Comparison of ENCODE assay signal across 7 cellular contexts in the genomic region with DNA sequence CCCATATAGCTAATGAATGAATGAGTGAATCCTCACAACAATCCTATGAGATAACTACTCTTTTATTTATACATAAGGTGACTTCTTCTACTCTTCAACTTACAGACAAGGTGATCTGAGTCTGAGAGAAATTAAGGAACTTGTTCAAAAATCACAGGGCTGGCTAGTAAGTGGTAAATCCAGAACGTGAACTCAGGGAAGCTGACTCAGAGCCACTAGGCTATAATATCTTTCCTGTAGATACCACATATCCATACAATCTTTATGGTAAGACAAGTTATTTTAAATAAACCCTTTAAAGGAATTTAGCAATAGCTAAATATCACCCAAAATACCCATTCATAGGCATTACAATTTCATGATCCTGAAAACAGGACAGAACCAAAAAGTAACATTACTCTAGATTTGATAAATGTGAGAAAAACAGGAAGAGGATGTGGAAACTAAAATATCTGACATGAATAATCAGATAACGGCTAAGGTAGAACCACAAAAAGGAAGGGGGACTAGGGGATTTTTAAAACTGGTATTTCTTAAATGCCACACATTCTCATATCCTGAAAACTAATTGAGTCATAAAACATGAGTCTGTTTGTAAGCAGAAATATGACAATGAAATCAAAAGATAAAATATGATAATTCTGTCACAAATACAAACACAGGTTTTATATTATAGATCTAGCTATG.
A peak's percentile ranks its signal among the peaks of the same experiment; 100 is the strongest.
DNase-seq lines count a peak whose midpoint lies in the region; ATAC-seq and TF ChIP-seq lines count a peak whose summit lies in the region.
"Not testable (repeated sequence)": the region's sequence is repeated elsewhere in the genome, so short reads cannot be mapped to it uniquely, and the experiment has no call there.

No MANE protein-coding gene starts in this region.

- H3K4me1 ChIP-seq in IMR-90 (ENCODE audit: control insufficient read depth, insufficient read depth, low read length); SK-N-SH (ENCODE audit: control insufficient read depth in 1 of 2, insufficient read depth in 2 of 2, low read depth in 1 of 2, low read length in 1 of 2); foreskin keratinocyte: not testable (repeated sequence)

- not testable (repeated sequence) for H3K79me2 ChIP-seq in SK-N-SH (ENCODE audit: insufficient read depth)

- not testable (repeated sequence) for H2AK9ac ChIP-seq in IMR-90 (replicated peaks; ENCODE audit: low read depth, low read length, poor library complexity)

- H3K4me3 ChIP-seq in IMR-90 (ENCODE audit: insufficient read depth, low read depth, low read length); SK-N-SH (ENCODE audit: low read depth in 2 of 2, low read length in 1 of 2): not testable (repeated sequence)

- H3K4ac ChIP-seq in IMR-90 (ENCODE audit: low read depth, low read length) = not testable (repeated sequence)

- H3K9me3 ChIP-seq in IMR-90 (ENCODE audit: control insufficient read depth, insufficient read depth, low read length); SK-N-SH: not testable (repeated sequence)

- H3K36me3 Mint-ChIP-seq in activated naive CD4-positive, alpha-beta T cell treated with anti-CD3 and anti-CD28 coated beads, Interleukin-2, amount 50 U/mL, for 72 hours = not testable (repeated sequence)

- peak overlapping the region; percentile 3; the same call in 1 of the 2 replicates for H2BK120ac ChIP-seq in IMR-90 (ENCODE audit: low read depth, low read length)

- POLR2A ChIA-PET in IMR-90 (lab: Charles Lee; ENCODE audit: unreplicated experiment); SK-N-SH (lab: Yijun Ruan, JAX): not testable (repeated sequence)

- not testable (repeated sequence) for H3K36me3 ChIP-seq in IMR-90 (ENCODE audit: control insufficient read depth, insufficient read depth, low read length); SK-N-SH (replicated peaks in 1 of 2; ENCODE audit: control insufficient read depth in 1 of 2, insufficient read depth in 2 of 2, low read length in 1 of 2)

- WGBS in IMR-90 (ENCODE audit: extremely low coverage in 2 of 2, insufficient read length in 1 of 2), 2 experiments = no CpG with 5 or more reads among the region's 2 CpGs
- WGBS in SK-N-SH (ENCODE audit: low lambda C conversion rate) = 14% methylated on average over 2 of the region's 2 CpGs

- peak; percentile 89 for ATAC-seq in GM18511 (IDR thresholded peaks at IDR 0.05; ENCODE audit: unreplicated experiment)
- peak; percentile 63 for ATAC-seq in GM21423 (IDR thresholded peaks at IDR 0.05; ENCODE audit: unreplicated experiment)
- ATAC-seq in HG02981 (IDR thresholded peaks at IDR 0.05; ENCODE audit: unreplicated experiment) = peak; percentile 59
- not testable (repeated sequence) for ATAC-seq in IMR-90 (ENCODE audit: low read depth)
- ATAC-seq in activated naive CD4-positive, alpha-beta T cell treated with anti-CD3 and anti-CD28 coated beads, Interleukin-2, amount 50 U/mL, for 72 hours = peak; percentile 83 to 89
- ATAC-seq in foreskin keratinocyte = peak; percentile 49

- H3K27me3 ChIP-seq in IMR-90 (ENCODE audit: control insufficient read depth, insufficient read depth, low read length); SK-N-SH (ENCODE audit: insufficient read depth); foreskin keratinocyte: not testable (repeated sequence)

- H3K79me1 ChIP-seq in IMR-90 (ENCODE audit: low read depth in 1 of 2, low read length in 2 of 2) = not testable (repeated sequence)

- not testable (repeated sequence) for H3K23ac ChIP-seq in IMR-90 (ENCODE audit: low read depth, low read length)

- not testable (repeated sequence) for H2BK20ac ChIP-seq in IMR-90 (ENCODE audit: low read depth, low read length)

- H3K9me1 ChIP-seq in IMR-90 (ENCODE audit: insufficient read depth, low read length) = not testable (repeated sequence)

- TF ChIP-seq RAD21 in IMR-90 (IDR thresholded peaks at IDR 0.05; ENCODE audit: low read length); SK-N-SH (IDR thresholded peaks at IDR 0.05; ENCODE audit: low read length): not testable (repeated sequence)

- H2AFZ ChIP-seq in IMR-90 (replicated peaks; ENCODE audit: low read length, poor library complexity); SK-N-SH (ENCODE audit: low read depth): not testable (repeated sequence)

- H3K27ac Mint-ChIP-seq in activated naive CD4-positive, alpha-beta T cell treated with anti-CD3 and anti-CD28 coated beads, Interleukin-2, amount 50 U/mL, for 72 hours = peak overlapping the region; percentile 59 to 88

- not testable (repeated sequence) for H3K27ac ChIP-seq in IMR-90 (ENCODE audit: insufficient read depth, low read length)
- H3K27ac ChIP-seq in SK-N-SH (ENCODE audit: low read depth in 2 of 2, low read length in 1 of 2) (peak overlapping the region in 1 of 2 experiments; percentile 97; a peak in 2 of 4 replicates), foreskin keratinocyte (peak overlapping the region; percentile 95)

- intact Hi-C loops in IMR-90 (cut with micrococcal nuclease) = not testable (repeated sequence)

- DNase-seq in IMR-90; SK-N-SH; activated naive CD4-positive, alpha-beta T cell treated with anti-CD3 and anti-CD28 coated beads, Interleukin-2, amount 50 U/mL, for 72 hours (ENCODE audit: low spot score in 2 of 2): not testable (repeated sequence)
- DNase-seq in foreskin keratinocyte = peak; percentile 19 to 40

- H3K14ac ChIP-seq in IMR-90 (replicated peaks; ENCODE audit: low read depth, low read length) = not testable (repeated sequence)

- not testable (repeated sequence) for BruUV-seq in IMR-90 (replicated peaks; lab: Mats Ljungman, UMichigan)

- in situ Hi-C loops in IMR-90 (cut with MboI; ENCODE audit: low sequenced_read_pairs) = not testable (repeated sequence)

- H3K56ac ChIP-seq in IMR-90 (ENCODE audit: extremely low read depth, insufficient read depth, low read length) = not testable (repeated sequence)

- H4K20me1 ChIP-seq in IMR-90 (ENCODE audit: insufficient read depth, low read length); SK-N-SH (ENCODE audit: insufficient read depth): not testable (repeated sequence)

- CTCF ChIA-PET in IMR-90 (lab: Yijun Ruan, JAX); SK-N-SH (lab: Yijun Ruan, JAX): not testable (repeated sequence)

- H3K18ac ChIP-seq in IMR-90 (ENCODE audit: low read depth, low read length) = not testable (repeated sequence)

- not testable (repeated sequence) for H3K9me2 ChIP-seq in SK-N-SH

- H3F3A ChIP-seq in SK-N-SH (replicated peaks; ENCODE audit: insufficient read depth) = not testable (repeated sequence)

- H4K5ac ChIP-seq in IMR-90 (ENCODE audit: low read depth, low read length) = not testable (repeated sequence)

- not testable (repeated sequence) for H4K91ac ChIP-seq in IMR-90 (ENCODE audit: insufficient read depth, low read depth, low read length)

- TF ChIP-seq CTCF in IMR-90 (conservative IDR thresholded peaks at IDR 0.05; ENCODE audit: low read depth, low read length); SK-N-SH (IDR thresholded peaks at IDR 0.05); foreskin keratinocyte (conservative IDR thresholded peaks at IDR 0.05): not testable (repeated sequence)

- peak overlapping the region in 1 of 2 experiments; percentile 68; a peak in 2 of 4 replicates for H4K8ac ChIP-seq in IMR-90 (ENCODE audit: low read depth in 2 of 2, low read length in 2 of 2)

- TF ChIP-seq POLR2A in IMR-90 (IDR thresholded peaks at IDR 0.05; ENCODE audit: low read depth, low read length) = not testable (repeated sequence)

- not testable (repeated sequence) for H3K9ac ChIP-seq in IMR-90 (ENCODE audit: low read depth, low read length)
- peak overlapping the region; percentile 63; the same call in 1 of the 2 replicates for H3K9ac ChIP-seq in SK-N-SH

- dilution Hi-C loops in IMR-90 (cut with HindIII; ENCODE audit: low sequenced_read_pairs, unreplicated experiment) = not testable (repeated sequence)

- H3K4me2 ChIP-seq in IMR-90 (ENCODE audit: low read depth, low read length) = not testable (repeated sequence)
- peak overlapping the region; percentile 30; the same call in 1 of the 2 replicates for H3K4me2 ChIP-seq in SK-N-SH

- not testable (repeated sequence) for H3K9me3 Mint-ChIP-seq in activated naive CD4-positive, alpha-beta T cell treated with anti-CD3 and anti-CD28 coated beads, Interleukin-2, amount 50 U/mL, for 72 hours

- TF ChIP-seq EP300 in SK-N-SH (IDR thresholded peaks at IDR 0.05; ENCODE audit: borderline replicate concordance in 1 of 2, low read depth in 1 of 2, low read length in 1 of 2) = peak in 1 of 2 experiments; percentile 43; a peak in 1 of 4 replicates

- peak overlapping the region; percentile 85 for H2BK5ac ChIP-seq in IMR-90 (ENCODE audit: low read depth, low read length, poor library complexity, severe bottlenecking)

- not testable (repeated sequence) for H2AK5ac ChIP-seq in IMR-90 (ENCODE audit: low read depth, low read length)

- not testable (repeated sequence) for H2BK15ac ChIP-seq in IMR-90 (ENCODE audit: low read depth, low read length)

TF ChIP-seq in SK-N-SH, 30 proteins besides CTCF, POLR2A, EP300 and RAD21:
- peak; percentile 9; the same call in 1 of the 2 replicates for TF ChIP-seq PBX3 (IDR thresholded peaks at IDR 0.05)
TF ChIP-seq in SK-N-SH: peak in this region for 1; not testable (repeated sequence) for 29.
